In genomic region chr19:17390665-17391370, GRCh38 we compare ENCODE assay signal across 8 cellular contexts. TPM values are rescaled to one million over a fixed set of nuclear protein-coding genes. Genes with fewer than 3 reads are reported as not detected.
DNase-seq lines count a peak whose midpoint lies in the region; ATAC-seq and TF ChIP-seq lines count a peak whose summit lies in the region.

No MANE protein-coding gene starts in this region.

- intact Hi-C loops in right lobe of liver (cut with DNase I), result loop anchor here in 1 of 2 donors (10.0 kb wide), 1 partner anchor 64 kb away; no protein-coding TSS in a partner anchor

- WGBS in right lobe of liver (ENCODE audit: insufficient coverage, low coverage, low lambda C conversion rate, missing lambda C conversion rate), result 3% methylated on average over 37 of the region's 50 CpGs

- no peak overlapping the region for H3K27ac ChIP-seq in right lobe of liver

- ATAC-seq in GM19035 (IDR thresholded peaks at IDR 0.05; ENCODE audit: unreplicated experiment) (peak; percentile 97), HG03342 (IDR thresholded peaks at IDR 0.05; ENCODE audit: unreplicated experiment) (peak; percentile 85), right lobe of liver (peak; percentile 94 to 97 (median 96))

- H3K9me3 ChIP-seq in right lobe of liver, result no peaks in the 10 kb centered on the region

- H3K4me3 ChIP-seq in right lobe of liver, result peak overlapping the region; percentile 13 to 28 (median 24)

- peak; percentile 93 for DNase-seq in Ammon's horn (ENCODE audit: low spot score)
- peak; percentile 73 for DNase-seq in NCI-H446 treated with DMSO at 0.1 percent for 48 hours (lab: John Stamatoyannopoulos, UW)
- peak; percentile 95 for DNase-seq in activated CD4-positive, alpha-beta T cell treated with anti-CD3 and anti-CD28 coated beads for 48 hours
- DNase-seq in dedifferentiated amniotic fluid mesenchymal stem cell (ENCODE audit: extremely low spot score), result peak; percentile 87
- DNase-seq in right lobe of liver, result peak; percentile 84 to 86 (median 84)
- peak; percentile 87 to 89 for DNase-seq in stimulated activated CD4-positive, alpha-beta T cell treated with anti-CD3 and anti-CD28 coated beads, Interleukin-2, amount 100 ng/mL, for 48 hours

- H3K27me3 ChIP-seq in right lobe of liver, result no peaks in the 10 kb centered on the region

- TF ChIP-seq CTCF in right lobe of liver (IDR thresholded peaks at IDR 0.05), result peak; percentile 51 to 71 (median 62)

- no peak for TF ChIP-seq POLR2A in right lobe of liver (IDR thresholded peaks at IDR 0.05)

- peaks cover 0 to 5% (median 1%) of the 10 kb centered on the region in 4 donors for H3K4me1 ChIP-seq in right lobe of liver

- no peaks in the 10 kb centered on the region for H3K36me3 ChIP-seq in right lobe of liver

RNA-seq across cellular contexts. Expression of gene CCDC194, which starts 3.2 kb away (rescaled TPM):
- 1 to 10 TPM in 1 of 6 experiments, under 1 TPM in 3, not detected in 2; 0.26 to 1.2 (median 0.36) TPM for total RNA-seq in right lobe of liver

RNA-seq across cellular contexts. Expression of gene PLVAP, which starts 13.7 kb away (rescaled TPM):
- total RNA-seq in right lobe of liver, result 10 to 100 TPM in 1 of 6 experiments, 1 to 10 TPM in 4, under 1 TPM in 1; 0.78 to 16.6 (median 4.1) TPM

RNA-seq across cellular contexts. Expression of gene BST2, which starts 14.6 kb away (rescaled TPM):
- total RNA-seq in right lobe of liver, result 100 to 1,000 TPM in 3 of 6 experiments, 10 to 100 TPM in 3; 78.2 to 157 (median 96.2) TPM

RNA-seq across cellular contexts. Expression of gene MVB12A, which starts 29.0 kb away (rescaled TPM):
- 10 to 100 TPM; 13.5 to 38.0 (median 15.8) TPM for total RNA-seq in right lobe of liver

RNA-seq across cellular contexts. Expression of gene GTPBP3, which starts 53.5 kb away (rescaled TPM):
- total RNA-seq in right lobe of liver, result 10 to 100 TPM; 10.3 to 23.6 (median 13.6) TPM
